Comparison of ENCODE assay signal across 10 cellular contexts in genomic region chr10:119653209-119653608, GRCh38. TPM values are rescaled to one million over a fixed set of nuclear protein-coding genes. Genes with fewer than 3 reads are reported as not detected.
DNase-seq lines count a peak whose midpoint lies in the region; ATAC-seq and TF ChIP-seq lines count a peak whose summit lies in the region.
"Had no signal": no experiment of that assay in that cellular context is flagged by ENCODE, and none has a peak within 500 bp of the region (broad histone marks: within the 10 kb centered on the region; RNA-seq: fewer than 3 reads in every experiment).

No MANE protein-coding gene starts in this region.

- DNase-seq in cardiac fibroblast (ENCODE audit: low read depth in 2 of 2), result no peak
- no peak for DNase-seq in activated CD4-positive, CD25-positive, alpha-beta regulatory T cell treated with anti-CD3 and anti-CD28 coated beads, Interleukin-2, amount 50 U/mL, for 72 hours
- DNase-seq in NCI-H1694 (lab: John Stamatoyannopoulos, UW), result no peak
- DNase-seq in posterior vena cava (ENCODE audit: low spot score), result no peak
- DNase-seq: activated CD4-positive, CD25-positive, alpha-beta regulatory T cell had no signal

- no peaks in the 10 kb centered on the region for H3K27me3 ChIP-seq in ACC112 (ENCODE audit: insufficient read depth, low read length)

- no peaks in the 10 kb centered on the region for H3K9me3 ChIP-seq in mesodermal cell (ENCODE audit: control insufficient read depth, low read length)

- peak overlapping the region; percentile 94 for H3K4me3 ChIP-seq in ACC112 (ENCODE audit: low read depth, low read length)
- H3K4me3 ChIP-seq in cardiac fibroblast (replicated peaks in 1 of 2; ENCODE audit: low read depth in 2 of 2, low read length in 2 of 2), result peak overlapping the region; percentile 90 to 97
- peak overlapping the region; percentile 93 for H3K4me3 ChIP-seq in mesodermal cell (ENCODE audit: extremely low read depth, insufficient read depth, low read length, poor library complexity, severe bottlenecking)

- H3K4me1 Mint-ChIP-seq in IgD-negative memory B cell, result peaks cover 12 to 16% (median 14%) of the 10 kb centered on the region in 3 donors

- TF ChIP-seq CTCF in cardiac fibroblast (IDR thresholded peaks at IDR 0.05; ENCODE audit: low read depth, low read length), result no peak

- H3K4me3 Mint-ChIP-seq in IgD-negative memory B cell, result peak overlapping the region in 3 of 4 donors; percentile 38 to 95 (median 65)

- H3K9me3 Mint-ChIP-seq in IgD-negative memory B cell, result no peaks in the 10 kb centered on the region
- H3K9me3 Mint-ChIP-seq: stimulated activated memory B cell treated with anti-CD40 and anti-IgM and Interleukin-4, amounts not matched to agents 10 μg/mL and 1 μg/mL and 100 μg/mL, for 72 hours had no signal

- WGBS in mesodermal cell (ENCODE audit: insufficient coverage in 2 of 2), 2 experiments, result no CpG with 5 or more reads among the region's 1 CpG

- no peak for ATAC-seq in GM21360 (IDR thresholded peaks at IDR 0.05; ENCODE audit: unreplicated experiment)
- ATAC-seq: stimulated activated memory B cell treated with anti-CD40 and anti-IgM and Interleukin-4, amounts not matched to agents 10 μg/mL and 1 μg/mL and 100 μg/mL, for 72 hours had no signal

- H3K36me3 ChIP-seq in ACC112 (ENCODE audit: insufficient read depth, low read length), result peaks cover 2% of the 10 kb centered on the region; the same call in 1 of the 2 replicates
- peaks cover 39% of the 10 kb centered on the region for H3K36me3 ChIP-seq in mesodermal cell (ENCODE audit: control insufficient read depth, insufficient read depth, low read length)

- no peaks in the 10 kb centered on the region for H3K36me3 Mint-ChIP-seq in IgD-negative memory B cell
- H3K36me3 Mint-ChIP-seq: stimulated activated memory B cell treated with anti-CD40 and anti-IgM and Interleukin-4, amounts not matched to agents 10 μg/mL and 1 μg/mL and 100 μg/mL, for 72 hours had no signal

- no peak overlapping the region for H2AFZ ChIP-seq in ACC112 (ENCODE audit: low read length, unreplicated experiment)

- H3K27ac ChIP-seq in ACC112 (ENCODE audit: low read depth, low read length), result peak overlapping the region; percentile 95; the same call in 1 of the 2 replicates
- no peak overlapping the region for H3K27ac ChIP-seq in mesodermal cell (ENCODE audit: low read depth, low read length, severe bottlenecking)

- H3K4me1 ChIP-seq in ACC112 (ENCODE audit: control insufficient read depth, insufficient read depth, low read length, unreplicated experiment) (peaks cover 42% of the 10 kb centered on the region), mesodermal cell (ENCODE audit: control insufficient read depth, insufficient read depth, low read length, poor library complexity, severe bottlenecking) (peaks cover 44% of the 10 kb centered on the region)

- H3K27ac Mint-ChIP-seq in IgD-negative memory B cell, result peak overlapping the region in 1 of 3 donors; percentile 68

- H3K27me3 Mint-ChIP-seq in IgD-negative memory B cell, result peaks cover 2% of the 10 kb centered on the region
- H3K27me3 Mint-ChIP-seq: stimulated activated memory B cell treated with anti-CD40 and anti-IgM and Interleukin-4, amounts not matched to agents 10 μg/mL and 1 μg/mL and 100 μg/mL, for 72 hours had no signal

- intact Hi-C loops in posterior vena cava (cut with DNase I), result no loop called here

- H3K79me2 ChIP-seq in ACC112 (ENCODE audit: control insufficient read depth, insufficient read depth, low read length, unreplicated experiment), result peaks cover 65% of the 10 kb centered on the region

RNA-seq across cellular contexts. Expression of gene BAG3, which starts 2.0 kb away (rescaled TPM):
- 3.9 TPM for polyA plus RNA-seq in IgD-negative memory B cell
- 63.7 TPM for polyA plus RNA-seq in mesodermal cell (2013, experiment 1 of 2)
- polyA plus RNA-seq in mesodermal cell (2013, experiment 2 of 2), result 62.5 TPM
- total RNA-seq in posterior vena cava, result 10 to 100 TPM; 52.6 to 65.2 TPM

RNA-seq across cellular contexts. Expression of gene TIAL1, which starts 56.4 kb away (rescaled TPM):
- polyA plus RNA-seq in IgD-negative memory B cell, result 13.6 TPM
- polyA plus RNA-seq in mesodermal cell (2013, experiment 1 of 2), result 135 TPM
- polyA plus RNA-seq in mesodermal cell (2013, experiment 2 of 2), result 150 TPM
- 10 to 100 TPM; 78.8 to 90.7 TPM for total RNA-seq in posterior vena cava
